Comparison of ENCODE assay signal across 25 cellular contexts in genomic region chr6:8054276-8054675, GRCh38.
"Had no signal": no experiment of that assay in that cellular context is flagged by ENCODE, and none has a peak within 500 bp of the region (broad histone marks: within the 10 kb centered on the region; RNA-seq: fewer than 3 reads in every experiment).

No MANE protein-coding gene starts in this region.

- DNase-seq: activated B cell treated with CpG ODN at 0.5 μM for 24 hours; activated CD4-positive, alpha-beta memory T cell treated with anti-CD3 and anti-CD28 coated beads for 36 hours; activated CD4-positive, alpha-beta T cell treated with anti-CD3 and anti-CD28 coated beads for 1 hour; activated CD4-positive, alpha-beta T cell treated with anti-CD3 and anti-CD28 coated beads, Interleukin-2, amount 10 ng/mL, durations not matched to agents 24 days and 14 days; activated CD8-positive, alpha-beta memory T cell treated with anti-CD3 and anti-CD28 coated beads for 24 hours; activated gamma-delta T cell; activated naive CD4-positive, alpha-beta T cell treated with anti-CD3 and anti-CD28 coated beads for 36 hours; activated T-cell treated with anti-CD3 and anti-CD28 coated beads, Interleukin-2, amount 50 U/mL, for 4 hours; aorta; cerebellar nuclear complex; NCI-H1092; NCI-H1417 treated with DMSO at 0.1 percent for 48 hours; NCI-H1694; NCI-H2029; NCI-H2107; NCI-H2171 treated with DMSO at 0.1 percent for 48 hours; NCI-H345; NCI-H510A; NCI-H526 treated with DMSO at 0.1 percent for 48 hours; NCI-H82; NK-92 treated with Interleukin-12 subunit alpha and Interleukin-12 subunit beta, amount 100 ng/mL, for 24 hours; PC-3; SHP77; T-helper 17 cell; T-helper 9 cell had no signal

- ATAC-seq: activated T-cell treated with anti-CD3 and anti-CD28 coated beads, Interleukin-2, amount 50 U/mL, for 4 hours; PC-3; T-helper 17 cell had no signal
